Comparison of ENCODE assay signal across 1 cellular context in the genomic region with DNA sequence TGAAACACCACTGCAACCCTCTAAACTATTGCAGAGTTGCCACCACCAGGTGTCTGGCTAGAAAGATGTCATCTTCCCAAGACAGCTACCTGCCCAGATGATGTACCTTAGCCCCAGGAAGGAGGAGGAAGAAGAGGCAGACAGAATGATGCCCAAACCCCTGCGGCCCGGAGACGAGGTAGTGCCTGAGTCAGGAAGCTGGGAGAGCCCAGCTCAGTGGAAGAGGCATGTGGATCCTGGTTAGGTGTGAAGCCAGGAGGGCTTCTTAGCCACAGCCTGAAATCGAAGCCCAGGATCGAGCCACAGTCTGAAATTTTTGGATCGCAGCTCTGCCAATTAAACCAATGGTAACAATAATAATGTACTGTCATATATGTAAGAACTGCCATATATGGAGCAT.
TF ChIP-seq lines count a peak whose summit lies in the region.

No MANE protein-coding gene starts in this region.

TF ChIP-seq in GM23338, 12 proteins besides CTCF, POLR2A, EP300 and RAD21:
- TF ChIP-seq POLR2AphosphoS5 (IDR thresholded peaks at IDR 0.05; ENCODE audit: low read depth) (no peak), ETS1 (IDR thresholded peaks at IDR 0.05) (no peak), REST (IDR thresholded peaks at IDR 0.05; ENCODE audit: unreplicated experiment) (no peak), ZNF114 (CRISPR knock-in tag; IDR thresholded peaks at IDR 0.05) (no peak), JUNB (IDR thresholded peaks at IDR 0.05; ENCODE audit: unreplicated experiment) (no peak), CREB1 (CRISPR knock-in tag; IDR thresholded peaks at IDR 0.05; ENCODE audit: low read depth) (no peak), NANOG (IDR thresholded peaks at IDR 0.05; ENCODE audit: borderline replicate concordance) (no peak), EZH2 (IDR thresholded peaks at IDR 0.05; ENCODE audit: low read depth, unreplicated experiment) (no peak), STAT1 (IDR thresholded peaks at IDR 0.05; ENCODE audit: unreplicated experiment) (no peak)
